ENCODE assay signal across 1 cellular context in the genomic region with DNA sequence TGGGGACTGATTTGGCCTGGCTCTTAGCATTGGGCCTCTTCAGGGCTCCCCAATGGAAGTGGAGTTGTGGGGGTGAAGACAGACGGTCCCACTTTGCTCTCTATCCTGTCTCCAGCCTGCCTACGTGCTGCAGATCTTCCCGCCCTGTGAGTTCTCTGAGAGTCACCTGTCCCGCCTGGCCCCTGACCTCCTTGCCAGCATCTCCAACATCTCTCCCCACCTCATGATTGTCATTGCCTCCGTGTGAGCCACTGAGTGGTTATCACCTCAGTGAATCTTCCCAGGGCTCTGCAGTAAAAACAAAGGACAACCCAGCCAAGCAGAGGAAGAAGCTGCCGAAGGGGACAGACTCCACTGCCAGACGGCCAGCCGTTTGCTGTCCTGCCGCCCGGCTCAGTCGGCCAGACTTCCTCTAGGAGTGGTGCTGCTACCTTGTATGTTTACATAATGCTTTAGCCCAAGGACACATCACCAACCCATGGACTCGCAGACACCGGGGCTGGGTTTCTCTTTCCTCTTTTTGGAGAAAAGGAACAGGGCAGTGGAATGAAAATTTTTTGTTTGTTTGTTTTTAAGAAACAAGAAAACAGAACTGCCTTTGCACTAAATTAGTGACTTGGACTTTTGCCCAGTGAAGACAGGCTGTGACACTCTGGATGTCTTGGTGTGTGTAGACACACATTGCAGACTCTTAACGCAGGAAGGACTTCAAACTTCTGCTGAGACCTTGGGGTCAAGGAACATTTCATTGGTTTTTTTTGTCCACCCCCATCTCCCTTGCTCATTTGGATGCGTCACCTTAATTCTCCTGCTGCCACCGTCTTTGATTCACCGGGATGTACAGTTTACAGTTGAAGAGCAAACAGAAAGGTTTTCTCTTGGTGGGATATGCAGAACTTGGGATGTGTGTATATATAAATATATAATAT.
A peak's percentile ranks its signal among the peaks of the same experiment; 100 is the strongest.
TF ChIP-seq lines count a peak whose summit lies in the region.

No MANE protein-coding gene starts in this region.

TF ChIP-seq in liver, 16 proteins besides CTCF, POLR2A, EP300 and RAD21 (continued from another document):
- TF ChIP-seq ATF3 (IDR thresholded peaks at IDR 0.05) = no peak
- TF ChIP-seq HNF4A (conservative IDR thresholded peaks at IDR 0.05) = peak; percentile 14 to 22
- no peak for TF ChIP-seq FOXA1 (IDR thresholded peaks at IDR 0.05)
TF ChIP-seq in liver: peak in this region for 2.
